38 cellular contexts compared by ENCODE assay signal in the genomic region with DNA sequence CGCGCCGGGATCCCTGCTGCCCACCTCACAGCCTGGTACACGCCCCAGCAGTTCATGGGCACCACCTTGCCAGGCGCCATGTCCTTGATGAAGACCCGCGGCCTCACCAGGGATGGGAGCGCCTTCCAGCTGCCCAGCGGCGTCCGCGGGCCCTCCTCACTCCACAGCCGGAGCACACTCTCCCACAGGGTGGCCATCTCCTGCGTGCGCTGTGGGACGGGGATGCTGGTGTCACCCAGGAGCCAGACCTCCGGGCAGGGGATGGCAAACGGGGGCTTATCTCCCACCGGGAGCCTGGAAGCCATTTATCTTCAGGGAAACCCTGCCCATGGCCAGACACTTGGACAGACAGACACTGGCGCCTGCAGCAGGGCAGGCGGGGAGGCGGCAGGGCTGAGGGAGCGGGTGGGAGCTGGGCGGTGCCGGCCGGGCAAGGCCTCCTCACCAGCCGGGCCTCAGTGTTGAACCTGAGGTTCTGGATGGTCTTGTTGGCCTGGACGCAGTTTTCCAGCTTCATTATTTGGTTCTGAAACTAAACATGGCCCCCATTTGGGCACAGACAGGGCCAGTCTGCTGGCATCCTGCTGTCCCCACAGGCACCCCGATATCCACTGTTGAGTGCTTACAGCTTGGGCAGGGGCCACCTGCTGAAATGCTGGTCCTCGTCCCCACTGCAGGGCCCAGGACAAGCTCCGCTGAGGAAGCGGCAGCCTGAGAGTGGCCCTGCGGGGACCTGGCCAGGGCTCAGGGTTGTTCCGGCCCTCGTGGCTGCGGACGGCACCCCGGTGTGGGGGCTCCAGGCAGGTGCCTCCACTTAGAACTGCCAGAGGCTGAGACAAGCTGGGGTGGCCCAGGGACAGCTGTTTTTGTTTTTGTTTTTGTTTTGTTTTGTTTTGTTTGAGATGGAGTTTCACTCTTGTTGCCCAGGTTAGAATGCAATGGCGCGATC. TPM values are rescaled to one million over a fixed set of nuclear protein-coding genes. Genes with fewer than 3 reads are reported as not detected.
"Had no signal": no experiment of that assay in that cellular context is flagged by ENCODE, and none has a peak within 500 bp of the region (broad histone marks: within the 10 kb centered on the region; RNA-seq: fewer than 3 reads in every experiment).

No MANE protein-coding gene starts in this region.

- ATAC-seq: activated CD4-positive, CD25-positive, alpha-beta regulatory T cell treated with anti-CD3 and anti-CD28 coated beads, Interleukin-2, amount 50 U/mL, for 24 hours; body of pancreas; foreskin keratinocyte; heart right ventricle; stimulated activated memory B cell treated with anti-CD40 and anti-IgM and Interleukin-4, amounts not matched to agents 10 μg/mL and 1 μg/mL and 100 μg/mL, for 72 hours had no signal

- FAIRE-seq: colon, small intestine, TTC549 had no signal

- H3K4me1 ChIP-seq: adrenal gland, esophagus muscularis mucosa, foreskin keratinocyte, sigmoid colon, tibial artery had no signal

- H3K27ac ChIP-seq: adrenal gland, body of pancreas, esophagus muscularis mucosa, foreskin keratinocyte, heart right ventricle, ovary, sigmoid colon, stomach, tibial artery, WERI-Rb-1 had no signal

- DNase-seq: activated CD4-positive, alpha-beta memory T cell treated with anti-CD3 and anti-CD28 coated beads for 36 hours; activated CD4-positive, alpha-beta T cell treated with anti-CD3 and anti-CD28 coated beads for 48 hours; activated CD8-positive, alpha-beta memory T cell treated with anti-CD3 and anti-CD28 coated beads, Interleukin-2, amount 50 U/mL, for 4 hours; activated effector memory CD4-positive, alpha-beta T cell treated with anti-CD3 and anti-CD28 coated beads, Interleukin-2, amount 50 U/mL, for 16 hours; activated naive CD4-positive, alpha-beta T cell treated with anti-CD3 and anti-CD28 coated beads for 36 hours; activated naive CD8-positive, alpha-beta T cell treated with anti-CD3 and anti-CD28 coated beads for 36 hours; activated T-cell treated with anti-CD3 and anti-CD28 coated beads, Interleukin-2, amount 50 U/mL, for 1 hour; aorta; body of pancreas; dermis blood vessel endothelial cell; effector CD4-positive, alpha-beta T cell; foreskin keratinocyte; heart right ventricle; naive B cell; nephron progenitor cell; ovary; retina; sigmoid colon; small intestine; stimulated activated CD4-positive, alpha-beta T cell treated with anti-CD3 and anti-CD28 coated beads, Interleukin-1b, Interleukin-23, amount 100 ng/mL, for 48 hours; stimulated activated CD4-positive, alpha-beta T cell treated with anti-CD3 and anti-CD28 coated beads, Interleukin-4, amount 100 ng/mL, for 4 hours; stimulated activated CD8-positive, alpha-beta memory T cell treated with anti-CD3 and anti-CD28 coated beads, Interleukin-4, amount 100 ng/mL, for 48 hours; stomach; T-helper 9 cell; tibial artery; WERI-Rb-1 had no signal

- H3K36me3 ChIP-seq: adrenal gland, ovary, sigmoid colon, stomach, WERI-Rb-1 had no signal

- H3K9me3 ChIP-seq: adrenal gland, body of pancreas, esophagus muscularis mucosa, heart right ventricle, ovary, sigmoid colon, stomach, tibial artery had no signal

- H3K27me3 ChIP-seq: adrenal gland, body of pancreas, foreskin keratinocyte, ovary, sigmoid colon had no signal

- H3K4me3 ChIP-seq: adrenal gland, body of pancreas, esophagus muscularis mucosa, heart right ventricle, ovary, sigmoid colon, stomach, tibial artery had no signal

RNA-seq across cellular contexts. Expression of a gene that starts 4.0 kb away (rescaled TPM):
- total RNA-seq: activated CD4-positive, alpha-beta memory T cell treated with anti-CD3 and anti-CD28 coated beads for 36 hours; activated T-helper 1 cell treated with anti-CD3 and anti-CD28 coated beads, Interleukin-12 subunit alpha, Interleukin-12 subunit beta, Interleukin-2, Interleukin-4 antibody, amounts not matched to agents 30 ng/mL and 10 ng/mL and 1 ng/mL, durations not matched to agents 14 hours and 24 hours and 36 hours; aorta; body of pancreas; dermis blood vessel endothelial cell; esophagus muscularis mucosa; foreskin keratinocyte; kidney epithelial cell; lower leg skin; mesothelial cell of epicardium; sigmoid colon; T-helper 1 cell treated with Interleukin-12 subunit alpha and Interleukin-12 subunit beta and Interleukin-4 antibody, amounts not matched to agents 30 ng/mL and 1 ng/mL, for 36 hours; ureter had no signal
- polyA plus RNA-seq: adrenal gland, aorta, foreskin keratinocyte had no signal

RNA-seq across cellular contexts. Expression of a gene that starts 9.4 kb away (rescaled TPM):
- total RNA-seq: stomach had no signal
